Comparison of ENCODE assay signal across 8 cellular contexts in the genomic region with DNA sequence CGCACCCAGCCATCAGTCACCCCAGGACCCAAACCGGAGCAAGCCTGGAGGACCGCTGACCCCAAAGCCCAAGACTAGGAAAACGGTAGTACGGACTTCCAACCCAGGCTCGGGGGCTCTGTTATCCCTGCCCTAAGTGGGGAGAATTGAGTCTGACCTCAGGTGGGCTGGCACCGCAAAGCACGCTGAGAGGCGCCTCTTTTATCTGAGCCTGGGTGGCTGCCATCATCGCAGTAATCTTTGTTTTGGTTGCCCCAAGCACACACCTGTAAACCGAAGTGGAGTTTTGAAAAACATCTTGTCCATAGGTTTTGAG. TPM values are rescaled to one million over a fixed set of nuclear protein-coding genes. Genes with fewer than 3 reads are reported as not detected.
A peak's percentile ranks its signal among the peaks of the same experiment; 100 is the strongest.
DNase-seq lines count a peak whose midpoint lies in the region; ATAC-seq and TF ChIP-seq lines count a peak whose summit lies in the region.

No MANE protein-coding gene starts in this region.

- no peak overlapping the region; the same call in 1 of the 2 replicates for H3K4me2 ChIP-seq in OCI-LY1 (ENCODE audit: low read length)

- no peaks in the 10 kb centered on the region for H3K36me3 Mint-ChIP-seq in progenitor cell of endocrine pancreas (ENCODE audit: insufficient read depth)

- no peak overlapping the region for H3K9ac ChIP-seq in OCI-LY1 (ENCODE audit: low read length)

- 39% methylated on average over 5 of the region's 11 CpGs for WGBS in esophagus muscularis mucosa

- H3K27ac ChIP-seq in OCI-LY1 (ENCODE audit: low read depth, low read length, poor library complexity, severe bottlenecking), result no peak overlapping the region
- H3K27ac ChIP-seq in esophagus muscularis mucosa (replicated peaks in 1 of 4), result peak overlapping the region; percentile 88 to 93 (median 90)

- TF ChIP-seq POLR2A in esophagus muscularis mucosa (IDR thresholded peaks at IDR 0.05; ENCODE audit: low read depth), result no peak

- peak; percentile 22 for DNase-seq in GM12865 (ENCODE audit: low read depth)
- no peak for DNase-seq in esophagus muscularis mucosa (ENCODE audit: extremely low spot score)
- DNase-seq in progenitor cell of endocrine pancreas (ENCODE audit: low spot score, unreplicated experiment), result no peak
- no peak for DNase-seq in NCI-H510A (lab: John Stamatoyannopoulos, UW)
- no peak for DNase-seq in mucosa of gallbladder (ENCODE audit: low spot score)

- H2AFZ ChIP-seq in OCI-LY1 (ENCODE audit: low read length), result no peak overlapping the region

- no peaks in the 10 kb centered on the region for H4K20me1 ChIP-seq in OCI-LY1 (ENCODE audit: insufficient read depth, low read length)

- intact Hi-C loops in esophagus muscularis mucosa (cut with DNase I), result loop anchor here (5.0 kb wide), 2 partner anchors 216 to 259 kb away; partner anchors contain the start of gene CBR4

- TF ChIP-seq CTCF in GM12865 (IDR thresholded peaks at IDR 0.05; ENCODE audit: insufficient read depth, low read depth, low read length, missing control alignments) (no peak), OCI-LY1 (IDR thresholded peaks at IDR 0.05; ENCODE audit: low read length) (no peak), esophagus muscularis mucosa (IDR thresholded peaks at IDR 0.05) (no peak), progenitor cell of endocrine pancreas (IDR thresholded peaks at IDR 0.05; ENCODE audit: unreplicated experiment) (no peak)

- ATAC-seq in HG02884 (IDR thresholded peaks at IDR 0.05; ENCODE audit: unreplicated experiment), result no peak
- ATAC-seq in HG02610 (IDR thresholded peaks at IDR 0.05; ENCODE audit: unreplicated experiment), result no peak

- H3K36me3 ChIP-seq in OCI-LY1 (ENCODE audit: insufficient read depth, low read length), result no peaks in the 10 kb centered on the region
- H3K36me3 ChIP-seq in esophagus muscularis mucosa, result no peaks in the 10 kb centered on the region

- H3K4me1 ChIP-seq in OCI-LY1 (ENCODE audit: insufficient read depth, low read length, severe bottlenecking) (peaks cover 9% of the 10 kb centered on the region), esophagus muscularis mucosa (peaks cover 26 to 38% (median 35%) of the 10 kb centered on the region in 4 donors)

- no peaks in the 10 kb centered on the region for H3K79me2 ChIP-seq in OCI-LY1 (ENCODE audit: insufficient read depth, low read length)

- no peaks in the 10 kb centered on the region for H3K9me3 Mint-ChIP-seq in progenitor cell of endocrine pancreas (ENCODE audit: low read depth)

- H3K9me2 ChIP-seq in OCI-LY1 (ENCODE audit: low read depth, low read length), result no peaks in the 10 kb centered on the region

- H3K9me3 ChIP-seq in OCI-LY1 (ENCODE audit: low read length) (no peaks in the 10 kb centered on the region), esophagus muscularis mucosa (no peaks in the 10 kb centered on the region)

- H3K4me3 ChIP-seq in GM12865 (ENCODE audit: low read depth, low read length) (peak overlapping the region; percentile 88), OCI-LY1 (ENCODE audit: low read depth, low read length, poor library complexity, severe bottlenecking) (peak overlapping the region; percentile 53), esophagus muscularis mucosa (peak overlapping the region; percentile 82 to 96 (median 92))

- peaks cover 30% of the 10 kb centered on the region for H3K4me1 Mint-ChIP-seq in progenitor cell of endocrine pancreas (ENCODE audit: low read depth)

- TF ChIP-seq EP300 in esophagus muscularis mucosa (IDR thresholded peaks at IDR 0.05), result no peak

- peak overlapping the region; percentile 78 for H3K27ac Mint-ChIP-seq in progenitor cell of endocrine pancreas

- H3K4me3 Mint-ChIP-seq in progenitor cell of endocrine pancreas (ENCODE audit: low read depth), result peak overlapping the region; percentile 84

- H3K27me3 ChIP-seq in OCI-LY1 (ENCODE audit: insufficient read depth, low read length) (0 out of 2 replicates have a peak, but pooled peaks cover 5% of the 10 kb centered on the region), esophagus muscularis mucosa (no peaks in the 10 kb centered on the region)

- no peaks in the 10 kb centered on the region for H3K27me3 Mint-ChIP-seq in progenitor cell of endocrine pancreas

- no peaks in the 10 kb centered on the region for H3F3A ChIP-seq in OCI-LY1 (ENCODE audit: insufficient read depth, low read length)

RNA-seq across cellular contexts. Expression of gene SH3RF1, which starts 0.9 kb away (rescaled TPM):
- total RNA-seq in esophagus muscularis mucosa, result 10 to 100 TPM in 3 of 4 donors, 1 to 10 TPM in 1; 10.0 to 11.8 (median 10.9) TPM
- total RNA-seq in progenitor cell of endocrine pancreas, result 29.6 and 31.1 TPM in 2 replicates
- total RNA-seq in mucosa of gallbladder, result 46.0 TPM
